Comparison of ENCODE assay signal across 18 cellular contexts in genomic region chr19:37992761-37993160, GRCh38.
A peak's percentile ranks its signal among the peaks of the same experiment; 100 is the strongest.
DNase-seq lines count a peak whose midpoint lies in the region; ATAC-seq, FAIRE-seq and TF ChIP-seq lines count a peak whose summit lies in the region.
"Had no signal": no experiment of that assay in that cellular context is flagged by ENCODE, and none has a peak within 500 bp of the region (broad histone marks: within the 10 kb centered on the region; RNA-seq: fewer than 3 reads in every experiment).

No MANE protein-coding gene starts in this region.

- FAIRE-seq in GM12892 (lab: Jason Lieb, UNC), result no peak
- FAIRE-seq: A204.1, K562 had no signal

- H3K4me3 ChIP-seq in mesenchymal stem cell (ENCODE audit: insufficient read depth in 1 of 2, low read depth in 1 of 2, low read length in 2 of 2), result no peak overlapping the region
- no peak overlapping the region for H3K4me3 ChIP-seq in spleen
- H3K4me3 ChIP-seq: BLaER1 treated with 17β-estradiol and CSF1 and Interleukin-3, amounts not matched to agents 10 nM and 100 nM; K562 had no signal

- peaks cover 13 to 24% of the 10 kb centered on the region in 2 experiments for H3K36me3 ChIP-seq in mesenchymal stem cell (ENCODE audit: control insufficient read depth in 1 of 2, insufficient read depth in 2 of 2, low read depth in 1 of 2, low read length in 2 of 2)
- peaks cover 0 to 11% (median 0%) of the 10 kb centered on the region in 6 donors for H3K36me3 ChIP-seq in spleen

- H2AK5ac ChIP-seq in H9 (ENCODE audit: insufficient read length, low read length) (no peak overlapping the region), mesenchymal stem cell (ENCODE audit: low read length, severe bottlenecking) (peak overlapping the region; percentile 5)

- WGBS in H9 (ENCODE audit: extremely low coverage, insufficient read length, low lambda C conversion rate), result no CpG with 5 or more reads among the region's 9 CpGs
- WGBS in mesenchymal stem cell, result 94% methylated on average over 9 of the region's 9 CpGs
- 94 to 99% (median 97%) methylated on average over 9 of the region's 9 CpGs for WGBS in spleen, 5 donors

- H3K4me1 Mint-ChIP-seq in H9, result peaks cover 52 to 55% of the 10 kb centered on the region in 2 experiments
- peaks cover 46% of the 10 kb centered on the region for H3K4me1 Mint-ChIP-seq in WTC11

- H3K18ac ChIP-seq in H9 (ENCODE audit: insufficient read length, low read depth, low read length) (no peak overlapping the region), mesenchymal stem cell (ENCODE audit: low read depth in 1 of 2, low read length in 2 of 2) (no peak overlapping the region)

- H3K9me3 Mint-ChIP-seq in H9 (peaks cover 0 to 2% of the 10 kb centered on the region in 2 experiments; a peak in 2 of 5 replicates), WTC11 (no peaks in the 10 kb centered on the region)
- H3K9me3 Mint-ChIP-seq: CD4-positive, CD25-positive, alpha-beta regulatory T cell; CD8-positive, alpha-beta memory T cell; HFFc6 had no signal

- H3K9ac ChIP-seq in H9 (ENCODE audit: extremely low read depth, insufficient read length, low read length) (no peak overlapping the region), mesenchymal stem cell (ENCODE audit: low read length) (no peak overlapping the region)
- H3K9ac ChIP-seq: BLaER1 treated with 17β-estradiol and CSF1 and Interleukin-3, amounts not matched to agents 10 nM and 100 nM had no signal

- no peaks in the 10 kb centered on the region for H3K27me3 ChIP-seq in H9 (ENCODE audit: insufficient read depth, low read length)
- no peaks in the 10 kb centered on the region for H3K27me3 ChIP-seq in mesenchymal stem cell (ENCODE audit: control insufficient read depth in 1 of 2, insufficient read depth in 1 of 2, low read length in 2 of 2)
- H3K27me3 ChIP-seq in spleen (replicated peaks in 1 of 7), result no peaks in the 10 kb centered on the region
- H3K27me3 ChIP-seq: BLaER1 treated with 17β-estradiol and CSF1 and Interleukin-3, amounts not matched to agents 10 nM and 100 nM had no signal

- H3K4me1 ChIP-seq in H9 (ENCODE audit: insufficient read depth, low read length), result peaks cover 12% of the 10 kb centered on the region; the same call in 1 of the 2 replicates
- peaks cover 42% of the 10 kb centered on the region for H3K4me1 ChIP-seq in mesenchymal stem cell (ENCODE audit: control insufficient read depth, insufficient read depth, low read depth, low read length)
- H3K4me1 ChIP-seq in spleen, result peaks cover 0 to 38% (median 0%) of the 10 kb centered on the region in 6 donors

- no peak for ATAC-seq in WTC11
- ATAC-seq: K562 had no signal

- H3K4ac ChIP-seq in H9 (ENCODE audit: low read depth, low read length), result no peak overlapping the region
- H3K4ac ChIP-seq in mesenchymal stem cell (ENCODE audit: low read depth in 1 of 2, low read length in 2 of 2), result no peak overlapping the region

- H2BK15ac ChIP-seq in H9 (ENCODE audit: low read depth, low read length), result no peak overlapping the region
- no peak overlapping the region for H2BK15ac ChIP-seq in mesenchymal stem cell (ENCODE audit: low read depth, poor library complexity, severe bottlenecking)

- H4K8ac ChIP-seq in H9 (replicated peaks; ENCODE audit: insufficient read length, low read depth, low read length), result no peak overlapping the region
- H4K8ac ChIP-seq in mesenchymal stem cell (ENCODE audit: low read length), result no peak overlapping the region

- H3K23me2 ChIP-seq in H9 (ENCODE audit: insufficient read length, low read depth, low read length, poor library complexity, severe bottlenecking), result no peaks in the 10 kb centered on the region

- no peak overlapping the region for H3K27ac Mint-ChIP-seq in H9
- no peak overlapping the region for H3K27ac Mint-ChIP-seq in WTC11

- H3T11ph ChIP-seq in H9 (ENCODE audit: low read length), result no peak overlapping the region

- TF ChIP-seq POLR2A in spleen (IDR thresholded peaks at IDR 0.05) (no peak), GM12892 (IDR thresholded peaks at IDR 0.05; ENCODE audit: low read depth, low read length) (no peak)

- no peak overlapping the region for H2BK20ac ChIP-seq in H9 (ENCODE audit: low read depth, low read length, poor library complexity, severe bottlenecking)

- no peak for DNase-seq in H9
- no peak for DNase-seq in WTC11 (ENCODE audit: low spot score)
- no peak for DNase-seq in mesenchymal stem cell
- peak; percentile 54 for DNase-seq in spleen
- no peak for DNase-seq in GM12892 (ENCODE audit: insufficient read length)
- no peak for DNase-seq in C1 segment of cervical spinal cord (lab: John Stamatoyannopoulos, UW)
- DNase-seq in AG20443 (ENCODE audit: low spot score), result no peak
- DNase-seq in HCEC 1CT, result no peak
- DNase-seq: CD4-positive, CD25-positive, alpha-beta regulatory T cell; CD8-positive, alpha-beta memory T cell; DMS153; DMS79; GDM1; HFFc6 had no signal

- H3K27me3 Mint-ChIP-seq in H9 (ENCODE audit: low read depth), result no peaks in the 10 kb centered on the region; the same call in 1 of the 2 replicates
- no peaks in the 10 kb centered on the region for H3K27me3 Mint-ChIP-seq in WTC11 (ENCODE audit: low read depth)
- H3K27me3 Mint-ChIP-seq: CD4-positive, CD25-positive, alpha-beta regulatory T cell; CD8-positive, alpha-beta memory T cell had no signal

- H2BK5ac ChIP-seq in H9 (ENCODE audit: insufficient read length, low read length), result no peak overlapping the region
- H2BK5ac ChIP-seq in mesenchymal stem cell (ENCODE audit: low read depth, low read length, poor library complexity, severe bottlenecking), result no peak overlapping the region

- H3K79me2 ChIP-seq in H9 (ENCODE audit: insufficient read depth, low read length), result no peaks in the 10 kb centered on the region; the same call in 1 of the 2 replicates

- TF ChIP-seq CTCF in H9 (conservative IDR thresholded peaks at IDR 0.05) (no peak), WTC11 (IDR thresholded peaks at IDR 0.05) (no peak), spleen (IDR thresholded peaks at IDR 0.05 in 8 of 11, conservative IDR thresholded peaks at IDR 0.05 in 3 of 11) (no peak)

- H3K27ac ChIP-seq in H9 (ENCODE audit: insufficient read length, low read depth, low read length), result no peak overlapping the region
- H3K27ac ChIP-seq in mesenchymal stem cell (ENCODE audit: low read length, poor library complexity, severe bottlenecking), result no peak overlapping the region
- H3K27ac ChIP-seq in spleen, result no peak overlapping the region
- H3K27ac ChIP-seq: BLaER1 treated with 17β-estradiol and CSF1 and Interleukin-3, amounts not matched to agents 10 nM and 100 nM; HL-60 had no signal

- H3K79me1 ChIP-seq in H9 (ENCODE audit: insufficient read depth, low read depth, low read length, poor library complexity, severe bottlenecking) (no peaks in the 10 kb centered on the region), mesenchymal stem cell (replicated peaks; ENCODE audit: low read length, poor library complexity, severe bottlenecking) (peaks cover 28% of the 10 kb centered on the region)

- no peaks in the 10 kb centered on the region for H4K20me1 ChIP-seq in H9 (ENCODE audit: control insufficient read depth, insufficient read depth, insufficient read length)

- H3K4me2 ChIP-seq in H9 (ENCODE audit: insufficient read depth, insufficient read length, low read length) (no peak overlapping the region), mesenchymal stem cell (ENCODE audit: low read length, poor library complexity, severe bottlenecking) (no peak overlapping the region)

- H3K36me3 Mint-ChIP-seq in H9 (ENCODE audit: insufficient read depth in 1 of 3, low read depth in 3 of 3) (peaks cover 0 to 15% (median 6%) of the 10 kb centered on the region in 3 experiments; a peak in 3 of 7 replicates), WTC11 (0 out of 2 replicates have a peak, but pooled peaks cover 3% of the 10 kb centered on the region)

- no peaks in the 10 kb centered on the region for H3K9me3 ChIP-seq in H9 (ENCODE audit: control insufficient read depth, low read depth, low read length)
- no peaks in the 10 kb centered on the region for H3K9me3 ChIP-seq in mesenchymal stem cell (ENCODE audit: control insufficient read depth, low read length)
- no peaks in the 10 kb centered on the region for H3K9me3 ChIP-seq in spleen

- no peak overlapping the region for H3K23ac ChIP-seq in H9 (ENCODE audit: insufficient read length, low read depth, low read length)
- H3K23ac ChIP-seq in mesenchymal stem cell (ENCODE audit: low read length in 2 of 2), result no peak overlapping the region

- no peak overlapping the region for H4K5ac ChIP-seq in H9 (ENCODE audit: insufficient read length, low read depth, low read length)

- H4K91ac ChIP-seq in H9 (ENCODE audit: insufficient read length, low read depth, low read length) (no peak overlapping the region), mesenchymal stem cell (ENCODE audit: low read length) (no peak overlapping the region)

- H3K14ac ChIP-seq in H9 (ENCODE audit: insufficient read depth, low read length), result no peak overlapping the region
- H3K14ac ChIP-seq in mesenchymal stem cell (ENCODE audit: low read length in 2 of 2), result peak overlapping the region in 1 of 2 experiments; percentile 73

- no peak overlapping the region for H2BK120ac ChIP-seq in H9 (ENCODE audit: low read depth, low read length, poor library complexity, severe bottlenecking)
- no peak overlapping the region for H2BK120ac ChIP-seq in mesenchymal stem cell (ENCODE audit: low read depth, low read length)

- H3K4me3 Mint-ChIP-seq in H9 (no peak overlapping the region), WTC11 (no peak overlapping the region)
- H3K4me3 Mint-ChIP-seq: CD4-positive, CD25-positive, alpha-beta regulatory T cell; CD8-positive, alpha-beta memory T cell; HFFc6 had no signal

- CTCF ChIA-PET in WTC11 (lab: Charles Lee), result interaction anchor here (1.2 to 4.4 kb wide), 5 partner anchors 11 to 149 kb away, joined by 5 to 41 read pairs (median 6); no protein-coding TSS in a partner anchor

- POLR2A ChIA-PET in WTC11 (lab: Charles Lee), result interaction anchor here (2.0 kb wide), 1 partner anchor 11 kb away, joined by 15 read pairs; no protein-coding TSS in a partner anchor

- H3K56ac ChIP-seq in H9 (ENCODE audit: insufficient read length, low read depth, low read length), result no peak overlapping the region

- H2BK12ac ChIP-seq in H9 (ENCODE audit: insufficient read length, low read depth, low read length) (peak overlapping the region; percentile 5), mesenchymal stem cell (ENCODE audit: low read length in 2 of 2) (no peak overlapping the region)

- H2AFZ ChIP-seq in H9 (ENCODE audit: low read length) (no peak overlapping the region), mesenchymal stem cell (ENCODE audit: low read depth, low read length) (no peak overlapping the region)

- intact Hi-C loops in spleen (cut with DNase I; ENCODE audit: low total_unique reads), result no loop called here

TF ChIP-seq in WTC11, 78 proteins besides CTCF, POLR2A, EP300 and RAD21:
- TF ChIP-seq ATF3 (CRISPR knock-in tag; conservative IDR thresholded peaks at IDR 0.05) (0 out of 2 replicates have a peak, but pooled peaks have one; percentile 27), MYBL2 (CRISPR knock-in tag; IDR thresholded peaks at IDR 0.05) (no peak)
